8 cellular contexts compared by ENCODE assay signal in genomic region chr5:177478711-177479646, GRCh38. TPM values are rescaled to one million over a fixed set of nuclear protein-coding genes. Genes with fewer than 3 reads are reported as not detected.
DNase-seq lines count a peak whose midpoint lies in the region; ATAC-seq lines count a peak whose summit lies in the region.

No MANE protein-coding gene starts in this region.

- H3K9me3 Mint-ChIP-seq in activated naive CD4-positive, alpha-beta T cell treated with anti-CD3 and anti-CD28 coated beads, Interleukin-2, amount 10 ng/mL, durations not matched to agents 7 days and 5 days, result no peaks in the 10 kb centered on the region
- no peaks in the 10 kb centered on the region for H3K9me3 Mint-ChIP-seq in immature natural killer cell
- no peaks in the 10 kb centered on the region for H3K9me3 Mint-ChIP-seq in stimulated activated memory B cell treated with anti-CD40 and anti-IgM and Interleukin-4, amounts not matched to agents 10 μg/mL and 1 μg/mL and 100 μg/mL, for 72 hours

- peaks cover 29% of the 10 kb centered on the region for H3K36me3 ChIP-seq in BLaER1
- no peaks in the 10 kb centered on the region for H3K36me3 ChIP-seq in effector memory CD4-positive, alpha-beta T cell (ENCODE audit: control insufficient read depth, insufficient read depth, low read length)

- H3K27me3 Mint-ChIP-seq in activated naive CD4-positive, alpha-beta T cell treated with anti-CD3 and anti-CD28 coated beads, Interleukin-2, amount 10 ng/mL, durations not matched to agents 7 days and 5 days, result peaks cover 23% of the 10 kb centered on the region
- peaks cover 1 to 10% (median 5%) of the 10 kb centered on the region in 3 donors for H3K27me3 Mint-ChIP-seq in immature natural killer cell (ENCODE audit: low read depth in 3 of 3)
- peaks cover 10% of the 10 kb centered on the region for H3K27me3 Mint-ChIP-seq in stimulated activated memory B cell treated with anti-CD40 and anti-IgM and Interleukin-4, amounts not matched to agents 10 μg/mL and 1 μg/mL and 100 μg/mL, for 72 hours

- no peaks in the 10 kb centered on the region for H3K27me3 ChIP-seq in BLaER1
- no peaks in the 10 kb centered on the region for H3K27me3 ChIP-seq in effector memory CD4-positive, alpha-beta T cell (replicated peaks; ENCODE audit: control insufficient read depth, insufficient read depth, low read length, poor library complexity, severe bottlenecking)

- peaks cover 60% of the 10 kb centered on the region for H3K4me1 ChIP-seq in BLaER1
- no peaks in the 10 kb centered on the region for H3K4me1 ChIP-seq in effector memory CD4-positive, alpha-beta T cell (ENCODE audit: control insufficient read depth, insufficient read depth, low read length, poor library complexity, severe bottlenecking)

- H4K20me1 ChIP-seq in BLaER1, result 0 out of 2 replicates have a peak, but pooled peaks cover 10% of the 10 kb centered on the region

- CTCF ChIA-PET in activated naive CD4-positive, alpha-beta T cell treated with anti-CD3 and anti-CD28 coated beads, Interleukin-2, amount 10 ng/mL, durations not matched to agents 7 days and 5 days (lab: Charles Lee), result interaction anchor here (1.3 to 4.5 kb wide), 4 partner anchors 11 to 22 kb away, joined by 4 to 19 read pairs (median 7); no protein-coding TSS in a partner anchor

- DNase-seq in MV-4-11 (lab: John Stamatoyannopoulos, UW), result peak; percentile 96
- DNase-seq in activated naive CD4-positive, alpha-beta T cell treated with anti-CD3 and anti-CD28 coated beads, Interleukin-2, amount 10 ng/mL, durations not matched to agents 7 days and 5 days, result peak; percentile 49
- DNase-seq in immature natural killer cell, result peak; percentile 63 to 69 (median 68)
- no peak for DNase-seq in effector memory CD4-positive, alpha-beta T cell
- DNase-seq in NCI-H526 (lab: John Stamatoyannopoulos, UW), result no peak

- H3K9ac ChIP-seq in BLaER1, result peak overlapping the region; percentile 61

- peak overlapping the region; percentile 77 for H3K4me2 ChIP-seq in BLaER1

- peaks cover 45% of the 10 kb centered on the region for H3K4me1 Mint-ChIP-seq in activated naive CD4-positive, alpha-beta T cell treated with anti-CD3 and anti-CD28 coated beads, Interleukin-2, amount 10 ng/mL, durations not matched to agents 7 days and 5 days
- H3K4me1 Mint-ChIP-seq in immature natural killer cell, result peaks cover 24 to 30% of the 10 kb centered on the region in 2 donors
- peaks cover 45% of the 10 kb centered on the region for H3K4me1 Mint-ChIP-seq in stimulated activated memory B cell treated with anti-CD40 and anti-IgM and Interleukin-4, amounts not matched to agents 10 μg/mL and 1 μg/mL and 100 μg/mL, for 72 hours

- no peaks in the 10 kb centered on the region for H3K36me3 Mint-ChIP-seq in activated naive CD4-positive, alpha-beta T cell treated with anti-CD3 and anti-CD28 coated beads, Interleukin-2, amount 10 ng/mL, durations not matched to agents 7 days and 5 days
- no peaks in the 10 kb centered on the region for H3K36me3 Mint-ChIP-seq in immature natural killer cell
- no peaks in the 10 kb centered on the region for H3K36me3 Mint-ChIP-seq in stimulated activated memory B cell treated with anti-CD40 and anti-IgM and Interleukin-4, amounts not matched to agents 10 μg/mL and 1 μg/mL and 100 μg/mL, for 72 hours

- peak overlapping the region; percentile 88 for H3K27ac Mint-ChIP-seq in activated naive CD4-positive, alpha-beta T cell treated with anti-CD3 and anti-CD28 coated beads, Interleukin-2, amount 10 ng/mL, durations not matched to agents 7 days and 5 days
- peak overlapping the region; percentile 79 to 93 (median 88) for H3K27ac Mint-ChIP-seq in immature natural killer cell
- peak overlapping the region; percentile 77 for H3K27ac Mint-ChIP-seq in stimulated activated memory B cell treated with anti-CD40 and anti-IgM and Interleukin-4, amounts not matched to agents 10 μg/mL and 1 μg/mL and 100 μg/mL, for 72 hours

- peak; percentile 79 for ATAC-seq in stimulated activated memory B cell treated with anti-CD40 and anti-IgM and Interleukin-4, amounts not matched to agents 10 μg/mL and 1 μg/mL and 100 μg/mL, for 72 hours
- no peak for ATAC-seq in HG03280 (IDR thresholded peaks at IDR 0.05; ENCODE audit: unreplicated experiment)

- no peaks in the 10 kb centered on the region for H3K9me3 ChIP-seq in BLaER1
- H3K9me3 ChIP-seq in effector memory CD4-positive, alpha-beta T cell (ENCODE audit: control insufficient read depth, low read length), result no peaks in the 10 kb centered on the region

- H3K4me3 ChIP-seq in BLaER1, result no peak overlapping the region
- H3K4me3 ChIP-seq in effector memory CD4-positive, alpha-beta T cell (ENCODE audit: insufficient read depth, low read depth, low read length, poor library complexity, severe bottlenecking), result no peak overlapping the region

- no peak overlapping the region for H3K4me3 Mint-ChIP-seq in activated naive CD4-positive, alpha-beta T cell treated with anti-CD3 and anti-CD28 coated beads, Interleukin-2, amount 10 ng/mL, durations not matched to agents 7 days and 5 days
- H3K4me3 Mint-ChIP-seq in immature natural killer cell, result peak overlapping the region; percentile 22 to 74 (median 67)
- H3K4me3 Mint-ChIP-seq in stimulated activated memory B cell treated with anti-CD40 and anti-IgM and Interleukin-4, amounts not matched to agents 10 μg/mL and 1 μg/mL and 100 μg/mL, for 72 hours, result peak overlapping the region; percentile 38

- peak overlapping the region; percentile 80 for H3K27ac ChIP-seq in BLaER1
- H3K27ac ChIP-seq in effector memory CD4-positive, alpha-beta T cell (ENCODE audit: insufficient read depth, low read length, poor library complexity, severe bottlenecking), result no peak overlapping the region

RNA-seq across cellular contexts. Expression of gene DBN1, which starts 5.5 kb away (rescaled TPM):
- 1 to 10 TPM in 2 of 3 donors, under 1 TPM in 1; 0.93 to 4.2 (median 2.8) TPM for polyA plus RNA-seq in immature natural killer cell

RNA-seq across cellular contexts. Expression of gene PDLIM7, which starts 18.4 kb away (rescaled TPM):
- polyA plus RNA-seq in immature natural killer cell, result 1 to 10 TPM; 1.1 to 3.3 (median 2.3) TPM

RNA-seq across cellular contexts. Expression of gene DOK3, which starts 30.6 kb away (rescaled TPM):
- 1 to 10 TPM in 1 of 3 donors, under 1 TPM in 1, not detected in 1; 0.48 to 1.3 TPM for polyA plus RNA-seq in immature natural killer cell

RNA-seq across cellular contexts. Expression of gene PRR7, which starts 32.4 kb away (rescaled TPM):
- polyA plus RNA-seq in immature natural killer cell, result 10 to 100 TPM in 2 of 3 donors, 1 to 10 TPM in 1; 9.6 to 25.4 (median 17.5) TPM

RNA-seq across cellular contexts. Expression of gene DDX41, which starts 37.8 kb away (rescaled TPM):
- 10 to 100 TPM; 20.0 to 62.6 (median 46.4) TPM for polyA plus RNA-seq in immature natural killer cell

Comparison
In these comparisons a context has a peak if more than half of its experiments do, and no peak if none do; other contexts are left out.
1. DNase-seq: peak in MV-4-11 (single experiment), activated naive CD4-positive, alpha-beta T cell treated with anti-CD3 and anti-CD28 coated beads, Interleukin-2, amount 10 ng/mL, durations not matched to agents 7 days and 5 days (single experiment) and immature natural killer cell (3 of 3); none in effector memory CD4-positive, alpha-beta T cell (0 of 3) and NCI-H526 (0 of 2).
2. Peak in every context shown above with its lines, with median percentiles within 50 percentile points of each other: H3K27ac Mint-ChIP-seq.